ENCODE assay signal across 8 cellular contexts in the genomic region with DNA sequence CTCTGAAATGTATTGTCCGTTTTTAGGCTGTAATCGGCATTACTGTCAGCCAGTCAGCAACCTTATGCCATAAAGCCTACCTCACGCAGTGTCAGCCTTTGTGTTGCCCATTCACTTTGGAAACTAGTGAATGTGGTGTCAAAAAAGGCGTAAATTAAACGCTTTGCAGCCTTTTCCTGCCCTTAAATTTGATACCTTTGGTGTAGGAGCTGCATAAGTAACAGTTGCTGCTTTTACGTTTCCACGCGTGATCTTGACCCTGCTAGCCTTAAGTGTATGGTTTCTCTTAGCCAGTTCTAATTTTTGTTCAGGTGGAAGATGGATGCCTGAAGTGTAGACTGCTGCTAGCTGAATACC.
DNase-seq lines count a peak whose midpoint lies in the region; ATAC-seq and TF ChIP-seq lines count a peak whose summit lies in the region.

No MANE protein-coding gene starts in this region.

- peaks cover 48% of the 10 kb centered on the region for H3K36me3 ChIP-seq in BE2C

- H3K4me3 ChIP-seq in BE2C (ENCODE audit: low read depth, low read length), result peak overlapping the region; percentile 92
- peak overlapping the region; percentile 73 for H3K4me3 ChIP-seq in Jurkat, Clone E6-1 (ENCODE audit: low read length)
- peak overlapping the region; percentile 93 for H3K4me3 ChIP-seq in coronary artery

- peak overlapping the region; percentile 37 to 88 for H3K27ac ChIP-seq in coronary artery

- H3K36me3 Mint-ChIP-seq in naive thymus-derived CD8-positive, alpha-beta T cell, result peaks cover 0 to 39% (median 0%) of the 10 kb centered on the region in 3 donors

- no peak for ATAC-seq in naive thymus-derived CD8-positive, alpha-beta T cell
- ATAC-seq in GM21367 (IDR thresholded peaks at IDR 0.05; ENCODE audit: unreplicated experiment), result no peak
- ATAC-seq in HG03442 (IDR thresholded peaks at IDR 0.05; ENCODE audit: unreplicated experiment), result no peak

- peak overlapping the region; percentile 90 to 98 (median 94) for H3K4me3 Mint-ChIP-seq in naive thymus-derived CD8-positive, alpha-beta T cell

- peaks cover 0 to 2% (median 0%) of the 10 kb centered on the region in 5 donors for H3K27me3 Mint-ChIP-seq in naive thymus-derived CD8-positive, alpha-beta T cell

- H3K9me3 ChIP-seq in BE2C, result no peaks in the 10 kb centered on the region

- H3K27me3 ChIP-seq in BE2C, result no peaks in the 10 kb centered on the region

- POLR2A ChIA-PET in naive thymus-derived CD8-positive, alpha-beta T cell (lab: Charles Lee), result interaction anchor here (0.7 to 2.0 kb wide), 7 partner anchors 8 to 1070 kb away, joined by 3 to 18 read pairs (median 4); partner anchors contain the start of genes NREP and SRP19

- no peak for DNase-seq in BE2C
- no peak for DNase-seq in Jurkat, Clone E6-1 (ENCODE audit: low read depth, low spot score)
- no peak for DNase-seq in coronary artery (ENCODE audit: low spot score)
- no peak for DNase-seq in naive thymus-derived CD8-positive, alpha-beta T cell
- no peak for DNase-seq in SKM-1 (lab: John Stamatoyannopoulos, UW; ENCODE audit: unreplicated experiment)
- no peak for DNase-seq in GM19240 (ENCODE audit: insufficient read length, low spot score)

- H3K9me3 Mint-ChIP-seq in naive thymus-derived CD8-positive, alpha-beta T cell, result peaks cover 0 to 5% (median 0%) of the 10 kb centered on the region in 9 donors

- peaks cover 21 to 31% (median 30%) of the 10 kb centered on the region in 4 donors for H3K4me1 Mint-ChIP-seq in naive thymus-derived CD8-positive, alpha-beta T cell

- H3K27ac Mint-ChIP-seq in naive thymus-derived CD8-positive, alpha-beta T cell, result peak overlapping the region; percentile 69 to 95 (median 92)

- H3K4me1 ChIP-seq in BE2C, result no peaks in the 10 kb centered on the region; the same call in 1 of the 2 replicates

- TF ChIP-seq CTCF in BE2C (IDR thresholded peaks at IDR 0.05; ENCODE audit: low read depth, low read length) (no peak), coronary artery (IDR thresholded peaks at IDR 0.05) (no peak)
